Comparison of ENCODE assay signal across 13 cellular contexts in the genomic region with DNA sequence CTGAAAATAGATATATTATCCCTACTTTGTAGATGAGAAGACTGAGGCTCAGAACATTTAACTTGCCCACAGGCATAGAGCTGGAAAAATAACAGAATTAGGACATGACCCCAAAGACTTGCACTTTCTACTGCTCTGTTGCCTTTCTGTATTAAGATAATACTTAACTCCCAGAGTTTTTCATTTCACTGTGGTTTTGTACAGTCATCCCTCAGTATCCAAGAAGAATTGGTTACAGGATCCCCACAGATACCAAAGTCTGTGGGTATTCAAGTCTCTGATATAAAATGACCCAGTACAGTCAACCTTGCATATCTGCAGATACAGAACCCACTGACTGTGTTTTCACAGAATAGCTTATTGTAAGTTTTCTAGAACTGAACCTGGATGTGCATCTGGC. TPM values are rescaled to one million over a fixed set of nuclear protein-coding genes. Genes with fewer than 3 reads are reported as not detected.
A peak's percentile ranks its signal among the peaks of the same experiment; 100 is the strongest.
DNase-seq lines count a peak whose midpoint lies in the region; ATAC-seq and TF ChIP-seq lines count a peak whose summit lies in the region.
"Had no signal": no experiment of that assay in that cellular context is flagged by ENCODE, and none has a peak within 500 bp of the region (broad histone marks: within the 10 kb centered on the region; RNA-seq: fewer than 3 reads in every experiment).

No MANE protein-coding gene starts in this region.

- no peak for TF ChIP-seq CTCF in astrocyte of the spinal cord (IDR thresholded peaks at IDR 0.05; ENCODE audit: low read depth, low read length)
- TF ChIP-seq CTCF in foreskin keratinocyte (conservative IDR thresholded peaks at IDR 0.05) = no peak

- peak; percentile 17 for DNase-seq in M059J (ENCODE audit: low read depth)
- DNase-seq in astrocyte of the spinal cord (ENCODE audit: low read depth, low spot score) = peak; percentile 29
- DNase-seq in foreskin keratinocyte = no peak
- no peak for DNase-seq in activated CD4-positive, alpha-beta T cell treated with anti-CD3 and anti-CD28 coated beads for 48 hours
- DNase-seq in activated CD4-positive, CD25-positive, alpha-beta regulatory T cell (lab: John Stamatoyannopoulos, UW) = no peak
- DNase-seq in medulla oblongata (ENCODE audit: extremely low spot score) = no peak
- DNase-seq: C1 segment of cervical spinal cord; CD4-positive, alpha-beta T cell; DMS153; DMS79 treated with DMSO at 0.1 percent for 48 hours; EL had no signal

- H3K4me1 ChIP-seq in foreskin keratinocyte = no peaks in the 10 kb centered on the region
- H3K4me1 ChIP-seq: HAP-1 had no signal

- in situ Hi-C loops in astrocyte of the spinal cord (cut with HindIII; ENCODE audit: low sequenced_read_pairs) = no loop called here

- H3K27ac ChIP-seq in foreskin keratinocyte = peak overlapping the region; percentile 31

- no peak overlapping the region for H3K4me3 ChIP-seq in astrocyte of the spinal cord (ENCODE audit: low read depth, low read length)
- H3K4me3 ChIP-seq: HAP-1 had no signal

- H3K27me3 ChIP-seq in foreskin keratinocyte = no peaks in the 10 kb centered on the region

- ATAC-seq in foreskin keratinocyte (no peak), GM18502 (IDR thresholded peaks at IDR 0.05; ENCODE audit: poor library complexity, unreplicated experiment) (no peak)

RNA-seq across cellular contexts. Expression of a gene that starts 16.8 kb away (rescaled TPM):
- total RNA-seq in M059J (2014; rRNA removed; shearing (Covaris generic)) = 44.8 and 57.8 TPM in 2 replicates
- total RNA-seq in foreskin keratinocyte = 22.7 and 30.3 TPM in 2 replicates
- 11.1 and 17.1 TPM in 2 replicates for polyA plus RNA-seq in foreskin keratinocyte

Comparison
In these comparisons a context has a peak if more than half of its experiments do, and no peak if none do; other contexts are left out.
1. DNase-seq: peak in M059J (single experiment) and astrocyte of the spinal cord (single experiment); none in foreskin keratinocyte (0 of 2), activated CD4-positive, alpha-beta T cell treated with anti-CD3 and anti-CD28 coated beads for 48 hours (single experiment), activated CD4-positive, CD25-positive, alpha-beta regulatory T cell (0 of 4) and medulla oblongata (single experiment).